In the genomic region with DNA sequence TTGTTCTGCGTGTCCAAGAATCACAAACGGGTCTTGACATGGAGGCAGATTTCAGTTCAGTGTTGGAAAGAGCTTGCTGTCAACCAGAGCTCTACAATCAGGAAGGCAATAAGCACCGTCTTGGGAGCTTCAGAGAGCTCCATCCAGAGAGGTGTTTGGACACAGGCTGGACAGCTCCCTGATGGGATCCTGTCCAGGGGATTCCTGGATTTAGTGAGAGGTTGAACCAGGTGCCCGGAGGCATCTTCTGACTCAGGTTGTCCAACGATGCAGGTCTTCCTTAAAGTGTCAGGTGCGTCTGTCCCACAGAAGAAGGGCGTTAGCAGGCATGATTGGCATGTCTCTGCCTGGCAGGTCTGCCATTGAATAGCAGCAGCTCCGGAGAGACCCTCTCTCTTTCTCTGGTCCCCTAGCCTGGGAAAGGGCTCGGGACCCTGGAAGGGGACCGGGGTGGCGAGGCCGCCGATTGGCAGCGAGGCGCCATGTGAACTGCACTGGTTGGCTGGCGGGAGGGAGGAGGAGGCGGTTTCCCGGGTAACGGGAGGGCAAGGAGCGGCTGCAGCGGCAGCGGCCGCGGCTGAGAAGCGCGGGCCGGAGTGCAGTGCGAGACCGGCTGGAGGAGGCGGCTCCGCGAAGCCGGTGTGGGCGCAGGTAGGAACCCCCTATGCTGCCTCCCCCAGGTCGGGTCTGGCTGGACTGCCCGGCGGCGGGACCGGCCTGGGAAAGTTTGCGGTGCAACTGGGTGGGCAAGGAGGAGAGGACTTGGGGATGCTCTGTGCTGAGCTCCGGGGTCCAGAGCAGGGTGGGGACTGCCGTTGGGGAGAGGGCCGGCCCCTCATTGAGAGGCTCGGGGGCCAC, we compare ENCODE assay signal across 8 cellular contexts.
DNase-seq lines count a peak whose midpoint lies in the region; ATAC-seq and TF ChIP-seq lines count a peak whose summit lies in the region.

No MANE protein-coding gene starts in this region.

- H3K27me3 Mint-ChIP-seq in IgD-negative memory B cell (peaks cover 53% of the 10 kb centered on the region), MCF 10A (ENCODE audit: insufficient read depth, unreplicated experiment) (peaks cover 100% of the 10 kb centered on the region)

- intact Hi-C loops in Right ventricle myocardium inferior (cut with DNase I) (loop anchor here (10.0 kb wide), 1 partner anchor 110 kb away; no protein-coding TSS in a partner anchor), cardiac septum (cut with DNase I) (no loop called here), MCF 10A (cut with micrococcal nuclease) (no loop called here)

- DNase-seq in Right ventricle myocardium inferior (ENCODE audit: missing footprints) (peak; percentile 73), cardiac septum (ENCODE audit: low spot score) (no peak), MCF 10A (ENCODE audit: unreplicated experiment) (peak; percentile 75), iris pigment epithelial cell (ENCODE audit: low read depth) (peak; percentile 39), substantia nigra (lab: John Stamatoyannopoulos, UW) (peak in 46 of 49 donors; percentile 19 to 80 (median 58)), epidermal melanocyte (ENCODE audit: insufficient read length, low spot score) (no peak)

- H3K27ac Mint-ChIP-seq in IgD-negative memory B cell: no peak overlapping the region
- H3K27ac Mint-ChIP-seq in MCF 10A (ENCODE audit: low read depth, unreplicated experiment): no peak overlapping the region

- ATAC-seq in Right ventricle myocardium inferior (peak; percentile 31), HG03175 (IDR thresholded peaks at IDR 0.05; ENCODE audit: unreplicated experiment) (no peak)

- H3K4me3 Mint-ChIP-seq in IgD-negative memory B cell (peak overlapping the region; percentile 2 to 88 (median 77)), MCF 10A (ENCODE audit: unreplicated experiment) (no peak overlapping the region)

- BruUV-seq in MCF 10A (replicated peaks; lab: Mats Ljungman, UMichigan): no TSS peak

- TF ChIP-seq CTCF in MCF 10A (IDR thresholded peaks at IDR 0.05; ENCODE audit: unreplicated experiment): no peak

- no peaks in the 10 kb centered on the region for H3K36me3 Mint-ChIP-seq in IgD-negative memory B cell
- H3K36me3 Mint-ChIP-seq in MCF 10A (ENCODE audit: insufficient read depth, unreplicated experiment): no peaks in the 10 kb centered on the region

- POLR2A ChIA-PET in MCF 10A (lab: Yijun Ruan, JAX): interaction anchor here (0.7 kb wide), 1 partner anchor 30 kb away, joined by 5 read pairs; no protein-coding TSS in a partner anchor

- CTCF ChIA-PET in MCF 10A (lab: Yijun Ruan, JAX): interaction anchor here (0.5 to 0.7 kb wide), 2 partner anchors 74 to 126 kb away, joined by 3 read pairs; no protein-coding TSS in a partner anchor

- H3K9me3 Mint-ChIP-seq in IgD-negative memory B cell: no peaks in the 10 kb centered on the region
- no peaks in the 10 kb centered on the region for H3K9me3 Mint-ChIP-seq in MCF 10A (ENCODE audit: unreplicated experiment)

- peaks cover 2 to 11% (median 10%) of the 10 kb centered on the region in 3 donors for H3K4me1 Mint-ChIP-seq in IgD-negative memory B cell
- peaks cover 9% of the 10 kb centered on the region for H3K4me1 Mint-ChIP-seq in MCF 10A (ENCODE audit: insufficient read depth, unreplicated experiment)

- H3K27ac ChIP-seq in substantia nigra (ENCODE audit: low read depth, low read length, poor library complexity, severe bottlenecking): no peak overlapping the region

Comparison
In these comparisons a context has a peak if more than half of its experiments do, and no peak if none do; other contexts are left out.
1. DNase-seq: peak in Right ventricle myocardium inferior (single experiment), MCF 10A (single experiment), iris pigment epithelial cell (single experiment) and substantia nigra (46 of 49); none in cardiac septum (single experiment) and epidermal melanocyte (single experiment).